10 cellular contexts compared by ENCODE assay signal in the genomic region with DNA sequence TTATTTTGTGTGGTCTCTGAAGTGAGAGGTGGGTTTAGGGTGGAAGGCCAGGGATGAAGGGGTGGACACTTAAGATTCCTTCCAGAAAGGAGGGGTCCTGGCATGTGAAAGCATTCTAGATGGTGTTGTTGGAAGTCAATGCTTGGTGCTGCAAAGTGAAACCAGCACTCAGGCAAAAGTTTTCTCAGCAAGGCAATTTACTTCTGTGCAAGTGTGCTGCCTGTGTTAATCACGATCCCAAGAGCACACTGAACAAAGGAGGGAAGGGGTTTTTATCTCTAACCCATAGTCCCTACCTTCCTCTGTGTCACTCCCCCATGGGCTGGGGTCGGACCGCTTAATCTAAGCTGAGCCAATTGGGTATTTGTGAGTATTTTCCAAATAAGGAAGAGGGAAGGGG. TPM values are rescaled to one million over a fixed set of nuclear protein-coding genes. Genes with fewer than 3 reads are reported as not detected.
A peak's percentile ranks its signal among the peaks of the same experiment; 100 is the strongest.
DNase-seq lines count a peak whose midpoint lies in the region; ATAC-seq, FAIRE-seq and TF ChIP-seq lines count a peak whose summit lies in the region.
"Had no signal": no experiment of that assay in that cellular context is flagged by ENCODE, and none has a peak within 500 bp of the region (broad histone marks: within the 10 kb centered on the region; RNA-seq: fewer than 3 reads in every experiment).

No MANE protein-coding gene starts in this region.

- H2AFZ ChIP-seq in K562 (ENCODE audit: low read depth, low read length): no peak overlapping the region

- H3K27me3 ChIP-seq in HUES48 (ENCODE audit: control insufficient read depth, insufficient read depth, low read length) (no peaks in the 10 kb centered on the region), K562 (ENCODE audit: control insufficient read depth in 2 of 2, insufficient read depth in 2 of 2, low read length in 2 of 2) (no peaks in the 10 kb centered on the region), muscle layer of duodenum (ENCODE audit: low read depth, low read length) (no peaks in the 10 kb centered on the region)

- BruUV-seq in K562 (replicated peaks; lab: Mats Ljungman, UMichigan): no TSS peak

- peaks cover 24% of the 10 kb centered on the region for H3K79me2 ChIP-seq in K562 (ENCODE audit: control insufficient read depth, insufficient read depth, low read length)

- no peak for TF ChIP-seq EP300 in K562 (IDR thresholded peaks at IDR 0.05; ENCODE audit: low read length)

- DNase-seq in AG04449 (ENCODE audit: low read depth, low spot score) (no peak), K562 (ENCODE audit: extremely low read depth in 1 of 4, low spot score in 3 of 4) (no peak), SIG-M5 (lab: John Stamatoyannopoulos, UW) (no peak), NOMO-1 treated with dmso at 0.1 percent for 144 hours (lab: John Stamatoyannopoulos, UW; ENCODE audit: unreplicated experiment) (no peak)
- no peak for DNase-seq in stimulated activated CD4-positive, alpha-beta T cell treated with anti-CD3 and anti-CD28 coated beads, Interleukin-2, amount 100 ng/mL, for 48 hours
- DNase-seq in activated CD4-positive, CD25-positive, alpha-beta regulatory T cell (lab: John Stamatoyannopoulos, UW): no peak
- DNase-seq: activated CD4-positive, alpha-beta T cell treated with anti-CD3 and anti-CD28 coated beads for 1 hour; NCI-H1436 had no signal

- H3K4me1 ChIP-seq in HUES48 (ENCODE audit: control insufficient read depth, insufficient read depth, low read length) (0 out of 2 replicates have a peak, but pooled peaks cover 2% of the 10 kb centered on the region), K562 (replicated peaks in 1 of 2; ENCODE audit: control insufficient read depth in 2 of 2, insufficient read depth in 2 of 2, low read length in 2 of 2) (peaks cover 3 to 8% of the 10 kb centered on the region in 2 experiments; a peak in 2 of 5 replicates), muscle layer of duodenum (ENCODE audit: control insufficient read depth in 1 of 2, insufficient read depth in 2 of 2, low read length in 2 of 2) (peaks cover 0 to 8% of the 10 kb centered on the region in 2 donors)

- no peak for TF ChIP-seq POLR2A in K562 (conservative IDR thresholded peaks at IDR 0.05)

- H3K4me3 ChIP-seq in AG04449 (ENCODE audit: low read depth, low read length) (peak overlapping the region; percentile 99), HUES48 (ENCODE audit: low read depth, low read length) (peak overlapping the region; percentile 78), K562 (peak overlapping the region; percentile 92; the same call in 1 of the 2 replicates), muscle layer of duodenum (ENCODE audit: low read depth in 1 of 2, low read length in 2 of 2) (peak overlapping the region; percentile 90 to 99)

- no peaks in the 10 kb centered on the region for H4K20me1 ChIP-seq in K562 (replicated peaks; ENCODE audit: control insufficient read depth, insufficient read depth, low read length)

- intact Hi-C loops in K562 (cut with micrococcal nuclease): no loop called here

- H3K27ac ChIP-seq in HUES48 (ENCODE audit: low read depth, low read length): no peak overlapping the region
- H3K27ac ChIP-seq in K562 (ENCODE audit: extremely low read depth, low read depth, low read length): no peak overlapping the region
- H3K27ac ChIP-seq in muscle layer of duodenum (ENCODE audit: low read length): no peak overlapping the region

- H3K36me3 ChIP-seq in HUES48 (ENCODE audit: control insufficient read depth, insufficient read depth, low read length) (peaks cover 55% of the 10 kb centered on the region), K562 (ENCODE audit: control insufficient read depth, insufficient read depth, low read length) (peaks cover 41% of the 10 kb centered on the region), muscle layer of duodenum (ENCODE audit: control insufficient read depth in 1 of 2, insufficient read depth in 2 of 2, low read length in 2 of 2) (peaks cover 46 to 53% of the 10 kb centered on the region in 2 donors)

- ATAC-seq in K562: no peak

- no peaks in the 10 kb centered on the region for H3K9me1 ChIP-seq in K562 (ENCODE audit: control insufficient read depth, insufficient read depth, low read length)

- POLR2A ChIA-PET in AG04449 (lab: Yijun Ruan, JAX): no interaction called here
- POLR2A ChIA-PET in K562 (lab: Yijun Ruan, JAX): no interaction called here

- in situ Hi-C loops in K562 (cut with MboI): no loop called here

- 17% methylated on average over 1 of the region's 3 CpGs for WGBS in K562 (ENCODE audit: insufficient coverage, low coverage, missing lambda C conversion rate)

- CTCF ChIA-PET in AG04449 (lab: Yijun Ruan, JAX): no interaction called here
- CTCF ChIA-PET in K562 (lab: Yijun Ruan, JAX; ENCODE audit: low intra/inter-chr PET ratio): no interaction called here

- TF ChIP-seq RAD21 in K562 (CRISPR knock-in tag; conservative IDR thresholded peaks at IDR 0.05 in 1 of 2, IDR thresholded peaks at IDR 0.05 in 1 of 2): no peak

- H3K9ac ChIP-seq in HUES48 (ENCODE audit: low read depth, low read length): no peak overlapping the region
- H3K9ac ChIP-seq in K562 (ENCODE audit: insufficient read depth in 1 of 2, low read depth in 2 of 2, low read length in 2 of 2): no peak overlapping the region

- TF ChIP-seq CTCF in AG04449 (IDR thresholded peaks at IDR 0.05; ENCODE audit: insufficient read depth, low read length, missing control alignments): no peak
- TF ChIP-seq CTCF in K562 (IDR thresholded peaks at IDR 0.05 in 2 of 3, conservative IDR thresholded peaks at IDR 0.05 in 1 of 3; ENCODE audit: insufficient read depth in 2 of 3, low read depth in 1 of 3, low read length in 3 of 3): no peak

- H3K4me2 ChIP-seq in K562 (ENCODE audit: insufficient read depth, low read length): peak overlapping the region; percentile 97; the same call in 1 of the 2 replicates

- FAIRE-seq in K562 (lab: Jason Lieb, UNC): no peak

- H3K9me3 ChIP-seq in HUES48 (ENCODE audit: control insufficient read depth, insufficient read depth, low read length) (peaks cover 57% of the 10 kb centered on the region), K562 (replicated peaks; ENCODE audit: control insufficient read depth, insufficient read depth, low read depth, low read length) (peaks cover 38% of the 10 kb centered on the region), muscle layer of duodenum (ENCODE audit: control insufficient read depth in 1 of 2, low read length in 2 of 2) (peaks cover 53 to 62% of the 10 kb centered on the region in 2 donors)

RNA-seq across cellular contexts. Expression of gene ZNF134, which starts 1.3 kb away (rescaled TPM):
- 6.6 and 10.5 TPM in 2 replicates for total RNA-seq in K562 (2011; cell fraction: chromatin; rRNA removed; ENCODE audit: low replicate concordance)
- 6.3 and 8.8 TPM in 2 replicates for total RNA-seq in K562 (2011; cell fraction: nucleolus; rRNA removed)
- total RNA-seq in K562 (2011; cell fraction: nucleoplasm; rRNA removed): 7.3 and 9.7 TPM in 2 replicates
- total RNA-seq in K562 (2014; rRNA removed): 10.0 and 13.4 TPM in 2 replicates
- total RNA-seq in K562 (2014; rRNA removed; fragmentation: Illumina TruSeq; extraction: Trizol): 5.5 and 5.9 TPM in 2 replicates
- 4.6 and 5.7 TPM in 2 replicates for total RNA-seq in K562 (2015; rRNA removed; fragmentation: Illumina TruSeq; extraction: Trizol)
- 6.3 and 7.0 TPM in 2 replicates for total RNA-seq in K562 (2021)
- polyA plus RNA-seq in K562 (2011; rRNA removed): 3.1 and 6.6 TPM in 2 replicates
- polyA plus RNA-seq in K562 (2011; cell fraction: cytosol; rRNA removed): 3.1 and 3.6 TPM in 2 replicates
- polyA plus RNA-seq in K562 (2011; cell fraction: nucleus; rRNA removed): 3.7 and 6.7 TPM in 2 replicates
- 5.0 and 5.2 TPM in 2 replicates for polyA plus RNA-seq in K562 (2012)
- polyA plus RNA-seq in K562 (2014; fragmentation: Illumina TruSeq; extraction: Trizol): 4.8 and 5.2 TPM in 2 replicates
- polyA plus RNA-seq in K562 (2014; fragmentation: Nextera tagmentation; extraction: Ambion mirVana): 1 to 10 TPM; 1.3 to 1.5 TPM
- 6.5 and 7.0 TPM in 2 replicates for polyA plus RNA-seq in K562 (2014; rRNA removed)
- polyA minus RNA-seq in K562 (2011; rRNA and poly(A)+ RNA removed): 5.8 and 7.7 TPM in 2 replicates
- 2.8 and 3.4 TPM in 2 replicates for polyA minus RNA-seq in K562 (2011; cell fraction: cytosol; rRNA and poly(A)+ RNA removed)
- 5.0 and 6.1 TPM in 2 replicates for polyA minus RNA-seq in K562 (2011; cell fraction: nucleus; rRNA and poly(A)+ RNA removed)

RNA-seq across cellular contexts. Expression of gene ZNF530, which starts 15.7 kb away (rescaled TPM):
- total RNA-seq in K562 (2011; cell fraction: chromatin; rRNA removed; ENCODE audit: low replicate concordance): 9.5 and 10.6 TPM in 2 replicates
- 9.7 and 11.2 TPM in 2 replicates for total RNA-seq in K562 (2011; cell fraction: nucleolus; rRNA removed)
- 10.9 and 12.1 TPM in 2 replicates for total RNA-seq in K562 (2011; cell fraction: nucleoplasm; rRNA removed)
- total RNA-seq in K562 (2014; rRNA removed) (3.2 and 5.9 TPM in 2 replicates), K562 (2014; rRNA removed; fragmentation: Illumina TruSeq; extraction: Trizol) (4.1 and 5.0 TPM in 2 replicates), K562 (2015; rRNA removed; fragmentation: Illumina TruSeq; extraction: Trizol) (3.0 and 3.1 TPM in 2 replicates), K562 (2021) (3.5 and 4.0 TPM in 2 replicates)
- polyA plus RNA-seq in K562 (2011; rRNA removed) (4.2 and 5.0 TPM in 2 replicates), K562 (2014; fragmentation: Illumina TruSeq; extraction: Trizol) (2.6 and 4.1 TPM in 2 replicates), K562 (2014; fragmentation: Nextera tagmentation; extraction: Ambion mirVana) (under 1 TPM; 0.28 to 0.78 TPM), K562 (2014; rRNA removed) (2.2 and 4.1 TPM in 2 replicates)
- polyA plus RNA-seq in K562 (2011; cell fraction: cytosol; rRNA removed): 3.2 and 4.1 TPM in 2 replicates
- 3.9 and 7.4 TPM in 2 replicates for polyA plus RNA-seq in K562 (2011; cell fraction: nucleus; rRNA removed)
- 2.4 and 4.6 TPM in 2 replicates for polyA plus RNA-seq in K562 (2012)
- 4.7 and 4.8 TPM in 2 replicates for polyA minus RNA-seq in K562 (2011; rRNA and poly(A)+ RNA removed)
- 1.0 and 1.4 TPM in 2 replicates for polyA minus RNA-seq in K562 (2011; cell fraction: cytosol; rRNA and poly(A)+ RNA removed)
- 7.1 and 7.9 TPM in 2 replicates for polyA minus RNA-seq in K562 (2011; cell fraction: nucleus; rRNA and poly(A)+ RNA removed)

RNA-seq across cellular contexts. Expression of gene ZNF211, which starts 17.6 kb away (rescaled TPM):
- total RNA-seq in K562 (2011; cell fraction: chromatin; rRNA removed; ENCODE audit: low replicate concordance): 11.8 and 17.5 TPM in 2 replicates
- 11.2 and 12.1 TPM in 2 replicates for total RNA-seq in K562 (2011; cell fraction: nucleolus; rRNA removed)
- total RNA-seq in K562 (2011; cell fraction: nucleoplasm; rRNA removed): 12.6 and 12.8 TPM in 2 replicates
- total RNA-seq in K562 (2014; rRNA removed) (3.7 and 4.3 TPM in 2 replicates), K562 (2014; rRNA removed; fragmentation: Illumina TruSeq; extraction: Trizol) (6.3 and 6.6 TPM in 2 replicates), K562 (2015; rRNA removed; fragmentation: Illumina TruSeq; extraction: Trizol) (4.9 and 5.1 TPM in 2 replicates), K562 (2021) (4.1 and 4.2 TPM in 2 replicates)
- polyA plus RNA-seq in K562 (2011; rRNA removed) (8.5 and 11.6 TPM in 2 replicates), K562 (2014; fragmentation: Illumina TruSeq; extraction: Trizol) (4.5 and 5.1 TPM in 2 replicates), K562 (2014; fragmentation: Nextera tagmentation; extraction: Ambion mirVana) (1 to 10 TPM; 1.3 to 1.7 TPM), K562 (2014; rRNA removed) (6.6 and 7.8 TPM in 2 replicates)
- 3.5 and 4.2 TPM in 2 replicates for polyA plus RNA-seq in K562 (2011; cell fraction: cytosol; rRNA removed)
- polyA plus RNA-seq in K562 (2011; cell fraction: nucleus; rRNA removed): 16.0 and 19.0 TPM in 2 replicates
- polyA plus RNA-seq in K562 (2012): 3.4 and 4.7 TPM in 2 replicates
- polyA minus RNA-seq in K562 (2011; rRNA and poly(A)+ RNA removed): 8.1 and 10.1 TPM in 2 replicates
- polyA minus RNA-seq in K562 (2011; cell fraction: cytosol; rRNA and poly(A)+ RNA removed): 3.0 and 4.7 TPM in 2 replicates
- polyA minus RNA-seq in K562 (2011; cell fraction: nucleus; rRNA and poly(A)+ RNA removed): 12.7 and 14.9 TPM in 2 replicates

RNA-seq across cellular contexts. Expression of gene ZIK1, which starts 31.4 kb away (rescaled TPM):
- total RNA-seq in K562 (2011; cell fraction: chromatin; rRNA removed; ENCODE audit: low replicate concordance): 0.32 and 0.81 TPM in 2 replicates
- total RNA-seq in K562 (2011; cell fraction: nucleolus; rRNA removed): 0.50 and 1.7 TPM in 2 replicates
- 0.29 and 0.46 TPM in 2 replicates for total RNA-seq in K562 (2011; cell fraction: nucleoplasm; rRNA removed)
- 0.14 and 0.69 TPM in 2 replicates for total RNA-seq in K562 (2014; rRNA removed)
- 0.18 and 0.32 TPM in 2 replicates for total RNA-seq in K562 (2014; rRNA removed; fragmentation: Illumina TruSeq; extraction: Trizol)
- 0.15 and 0.25 TPM in 2 replicates for total RNA-seq in K562 (2015; rRNA removed; fragmentation: Illumina TruSeq; extraction: Trizol)
- 0.16 and 0.27 TPM in 2 replicates for total RNA-seq in K562 (2021)
- 0.20 and 0.42 TPM in 2 replicates for polyA plus RNA-seq in K562 (2011; rRNA removed)
- 0.04 and 0.31 TPM in 2 replicates for polyA plus RNA-seq in K562 (2011; cell fraction: cytosol; rRNA removed)
- polyA plus RNA-seq in K562 (2011; cell fraction: nucleus; rRNA removed): 0.11 and 0.21 TPM in 2 replicates
- polyA plus RNA-seq in K562 (2012): 0.16 and 0.36 TPM in 2 replicates
- 0.12 and 0.19 TPM in 2 replicates for polyA plus RNA-seq in K562 (2014; fragmentation: Illumina TruSeq; extraction: Trizol)
- polyA plus RNA-seq in K562 (2014; fragmentation: Nextera tagmentation; extraction: Ambion mirVana): under 1 TPM in 1 of 2 experiments, not detected in 1; 0.03 TPM
- 0.12 and 0.31 TPM in 2 replicates for polyA plus RNA-seq in K562 (2014; rRNA removed)
- 0.36 and 0.39 TPM in 2 replicates for polyA minus RNA-seq in K562 (2011; rRNA and poly(A)+ RNA removed)
- not detected in 2 replicates for polyA minus RNA-seq in K562 (2011; cell fraction: cytosol; rRNA and poly(A)+ RNA removed)
- polyA minus RNA-seq in K562 (2011; cell fraction: nucleus; rRNA and poly(A)+ RNA removed): 0.22 and 0.40 TPM in 2 replicates

RNA-seq across cellular contexts. Expression of gene ZNF416, which starts 36.6 kb away (rescaled TPM):
- 4.9 and 8.5 TPM in 2 replicates for total RNA-seq in K562 (2011; cell fraction: chromatin; rRNA removed; ENCODE audit: low replicate concordance)
- 5.0 and 7.2 TPM in 2 replicates for total RNA-seq in K562 (2011; cell fraction: nucleolus; rRNA removed)
- total RNA-seq in K562 (2011; cell fraction: nucleoplasm; rRNA removed): 4.7 and 4.8 TPM in 2 replicates
- total RNA-seq in K562 (2014; rRNA removed) (0.78 and 1.1 TPM in 2 replicates), K562 (2014; rRNA removed; fragmentation: Illumina TruSeq; extraction: Trizol) (1.2 and 1.6 TPM in 2 replicates), K562 (2015; rRNA removed; fragmentation: Illumina TruSeq; extraction: Trizol) (1.1 and 1.2 TPM in 2 replicates), K562 (2021) (1.3 and 1.6 TPM in 2 replicates)
- polyA plus RNA-seq in K562 (2011; rRNA removed) (1.3 and 2.0 TPM in 2 replicates), K562 (2014; fragmentation: Illumina TruSeq; extraction: Trizol) (1.3 and 1.5 TPM in 2 replicates), K562 (2014; fragmentation: Nextera tagmentation; extraction: Ambion mirVana) (under 1 TPM; 0.20 to 0.27 TPM), K562 (2014; rRNA removed) (0.61 and 1.1 TPM in 2 replicates)
- 0.66 and 1.0 TPM in 2 replicates for polyA plus RNA-seq in K562 (2011; cell fraction: cytosol; rRNA removed)
- 1.6 and 1.8 TPM in 2 replicates for polyA plus RNA-seq in K562 (2011; cell fraction: nucleus; rRNA removed)
- polyA plus RNA-seq in K562 (2012): 0.85 and 1.3 TPM in 2 replicates
- polyA minus RNA-seq in K562 (2011; rRNA and poly(A)+ RNA removed): 3.9 and 4.7 TPM in 2 replicates
- polyA minus RNA-seq in K562 (2011; cell fraction: cytosol; rRNA and poly(A)+ RNA removed): 0.82 and 1.1 TPM in 2 replicates
- 4.3 and 5.6 TPM in 2 replicates for polyA minus RNA-seq in K562 (2011; cell fraction: nucleus; rRNA and poly(A)+ RNA removed)
